2 cellular contexts compared by ENCODE assay signal in genomic region chr1:183559061-183559460, GRCh38.
A peak's percentile ranks its signal among the peaks of the same experiment; 100 is the strongest.
TF ChIP-seq lines count a peak whose summit lies in the region.

No MANE protein-coding gene starts in this region.

TF ChIP-seq in HepG2, 621 proteins besides CTCF, POLR2A, EP300 and RAD21:
- TF ChIP-seq ZNF121 (CRISPR knock-in tag; IDR thresholded peaks at IDR 0.05): 0 out of 2 replicates have a peak, but pooled peaks have one; percentile 63
- TF ChIP-seq ZNF770 (CRISPR knock-in tag; IDR thresholded peaks at IDR 0.05): peak; percentile 86
- no peak for TF ChIP-seq ZNF607 (CRISPR knock-in tag; IDR thresholded peaks at IDR 0.05; ENCODE audit: borderline replicate concordance)
- TF ChIP-seq BATF2 (CRISPR knock-in tag; IDR thresholded peaks at IDR 0.05): no peak
- no peak for TF ChIP-seq ZMYM2 (CRISPR knock-in tag; IDR thresholded peaks at IDR 0.05)
- no peak for TF ChIP-seq ETV6 (CRISPR knock-in tag; conservative IDR thresholded peaks at IDR 0.05)
- TF ChIP-seq NFYB (CRISPR knock-in tag; IDR thresholded peaks at IDR 0.05): no peak
TF ChIP-seq in HepG2: peak in this region for 2.

TF ChIP-seq in K562, 482 proteins besides CTCF, POLR2A, EP300 and RAD21:
- TF ChIP-seq MBD1 (CRISPR knock-in tag; IDR thresholded peaks at IDR 0.05) (no peak), ARID4B (CRISPR knock-in tag; IDR thresholded peaks at IDR 0.05) (no peak), GATA2 (CRISPR knock-in tag; IDR thresholded peaks at IDR 0.05) (no peak), BRF1 (IDR thresholded peaks at IDR 0.05; ENCODE audit: borderline replicate concordance, extremely low read depth, insufficient read length) (no peak), BMI1 (IDR thresholded peaks at IDR 0.05; ENCODE audit: low read length) (no peak), MTA3 (IDR thresholded peaks at IDR 0.05; ENCODE audit: borderline replicate concordance) (no peak), EHMT2 (IDR thresholded peaks at IDR 0.05) (no peak), ZNF121 (CRISPR knock-in tag; conservative IDR thresholded peaks at IDR 0.05) (peak; percentile 63; the same call in 1 of the 2 replicates), CTBP1 (IDR thresholded peaks at IDR 0.05; ENCODE audit: borderline replicate concordance) (no peak), RFX1 (IDR thresholded peaks at IDR 0.05) (peak; percentile 35; the same call in 1 of the 2 replicates), SLC30A9 (CRISPR knock-in tag; IDR thresholded peaks at IDR 0.05) (no peak), ARID3B (CRISPR knock-in tag; IDR thresholded peaks at IDR 0.05; ENCODE audit: borderline replicate concordance) (no peak), LEF1 (IDR thresholded peaks at IDR 0.05) (no peak), CREB3 (tag; conservative IDR thresholded peaks at IDR 0.05; ENCODE audit: low read depth) (no peak)
